ENCODE assay signal across 8 cellular contexts in genomic region chr10:46283945-46284285, GRCh38. TPM values are rescaled to one million over a fixed set of nuclear protein-coding genes. Genes with fewer than 3 reads are reported as not detected.
DNase-seq lines count a peak whose midpoint lies in the region; ATAC-seq and TF ChIP-seq lines count a peak whose summit lies in the region.

No MANE protein-coding gene starts in this region.

- H3K9me3 ChIP-seq in BLaER1 treated with 17β-estradiol and CSF1 and Interleukin-3, amounts not matched to agents 10 nM and 100 nM (replicated peaks in 1 of 11), result no peaks in the 10 kb centered on the region
- no peaks in the 10 kb centered on the region for H3K9me3 ChIP-seq in NT2/D1 (ENCODE audit: insufficient read depth, low read length)
- H3K9me3 ChIP-seq in neuronal stem cell (replicated peaks in 1 of 2; ENCODE audit: control insufficient read depth in 2 of 2, insufficient read depth in 1 of 2, low read depth in 1 of 2, low read length in 2 of 2), result no peaks in the 10 kb centered on the region

- H2AFZ ChIP-seq in neuronal stem cell (ENCODE audit: low read length), result peak overlapping the region; percentile 97

- H2BK120ac ChIP-seq in neuronal stem cell (ENCODE audit: low read depth, low read length), result no peak overlapping the region

- no peak overlapping the region for H2BK5ac ChIP-seq in neuronal stem cell (ENCODE audit: low read length)

- no peak overlapping the region for H4K91ac ChIP-seq in neuronal stem cell (ENCODE audit: low read depth, low read length, poor library complexity)

- peaks cover 0 to 6% (median 0%) of the 10 kb centered on the region in 11 experiments; a peak in 3 of 22 replicates for H4K20me1 ChIP-seq in BLaER1 treated with 17β-estradiol and CSF1 and Interleukin-3, amounts not matched to agents 10 nM and 100 nM

- peak overlapping the region in 7 of 11 experiments; percentile 80 to 85 (median 83); a peak in 11 of 22 replicates for H3K9ac ChIP-seq in BLaER1 treated with 17β-estradiol and CSF1 and Interleukin-3, amounts not matched to agents 10 nM and 100 nM
- peak overlapping the region; percentile 81 for H3K9ac ChIP-seq in NT2/D1 (ENCODE audit: insufficient read length, low read depth)
- no peak overlapping the region for H3K9ac ChIP-seq in neuronal stem cell (ENCODE audit: low read depth, low read length, poor library complexity)

- no peak overlapping the region for H2BK15ac ChIP-seq in neuronal stem cell (ENCODE audit: low read length)

- TF ChIP-seq POLR2A in GM18505 (IDR thresholded peaks at IDR 0.05; ENCODE audit: borderline replicate concordance, extremely low read depth, insufficient read depth, insufficient read length), result no peak

- ATAC-seq in HG03565 (IDR thresholded peaks at IDR 0.05; ENCODE audit: unreplicated experiment), result no peak
- no peak for ATAC-seq in GM18505 (IDR thresholded peaks at IDR 0.05; ENCODE audit: unreplicated experiment)
- no peak for ATAC-seq in GM19455 (IDR thresholded peaks at IDR 0.05; ENCODE audit: unreplicated experiment)

- no peak overlapping the region for H4K8ac ChIP-seq in neuronal stem cell (ENCODE audit: low read depth, low read length)

- no peaks in the 10 kb centered on the region for H3K36me3 ChIP-seq in BLaER1 treated with 17β-estradiol and CSF1 and Interleukin-3, amounts not matched to agents 10 nM and 100 nM
- H3K36me3 ChIP-seq in NT2/D1 (ENCODE audit: insufficient read depth, insufficient read length, low read length) (no peaks in the 10 kb centered on the region), neuronal stem cell (replicated peaks in 1 of 2; ENCODE audit: control insufficient read depth in 2 of 2, insufficient read depth in 2 of 2, low read length in 2 of 2) (no peaks in the 10 kb centered on the region)

- peak overlapping the region; percentile 82 to 99 (median 96) for H3K4me2 ChIP-seq in BLaER1 treated with 17β-estradiol and CSF1 and Interleukin-3, amounts not matched to agents 10 nM and 100 nM
- H3K4me2 ChIP-seq in neuronal stem cell (ENCODE audit: insufficient read depth, low read length, poor library complexity, severe bottlenecking), result no peak overlapping the region

- no peak overlapping the region for H2BK12ac ChIP-seq in neuronal stem cell (ENCODE audit: low read length)

- WGBS in neuronal stem cell (ENCODE audit: extremely low coverage in 2 of 2, insufficient read length in 2 of 2, insufficient replicate concordance in 1 of 2), 2 donors, result no CpG with 5 or more reads among the region's 5 CpGs

- H3K27ac ChIP-seq in BLaER1 treated with 17β-estradiol and CSF1 and Interleukin-3, amounts not matched to agents 10 nM and 100 nM, result no peak overlapping the region
- peak overlapping the region in 50 of 59 donors; percentile 36 to 95 (median 86) for H3K27ac ChIP-seq in dorsolateral prefrontal cortex
- H3K27ac ChIP-seq in neuronal stem cell (replicated peaks; ENCODE audit: low read length), result no peak overlapping the region

- H3K79me1 ChIP-seq in neuronal stem cell (ENCODE audit: low read depth, low read length), result no peaks in the 10 kb centered on the region

- DNase-seq in NT2/D1 (ENCODE audit: low read depth, low spot score) (no peak), dorsolateral prefrontal cortex (peak in 1 of 10 donors; percentile 21), neuronal stem cell (ENCODE audit: low spot score) (no peak)
- DNase-seq in activated CD4-positive, CD25-positive, alpha-beta regulatory T cell treated with anti-CD3 and anti-CD28 coated beads, Interleukin-2, amount 50 U/mL, for 72 hours, result no peak

- no peak for TF ChIP-seq CTCF in dorsolateral prefrontal cortex (IDR thresholded peaks at IDR 0.05 in 54 of 56, conservative IDR thresholded peaks at IDR 0.05 in 2 of 56; ENCODE audit: low read depth in 1 of 56, partially characterized antibody in 56 of 56)

- H3K18ac ChIP-seq in neuronal stem cell (ENCODE audit: low read length), result no peak overlapping the region

- H3K4ac ChIP-seq in neuronal stem cell (ENCODE audit: low read length), result no peak overlapping the region

- H3K27me3 ChIP-seq in BLaER1 treated with 17β-estradiol and CSF1 and Interleukin-3, amounts not matched to agents 10 nM and 100 nM, result peaks cover 39 to 64% (median 58%) of the 10 kb centered on the region in 11 experiments
- H3K27me3 ChIP-seq in NT2/D1 (ENCODE audit: insufficient read depth, insufficient read length) (peaks cover 25% of the 10 kb centered on the region), dorsolateral prefrontal cortex (no peaks in the 10 kb centered on the region), neuronal stem cell (ENCODE audit: control insufficient read depth in 3 of 3, insufficient read depth in 3 of 3, low read depth in 1 of 3, low read length in 3 of 3) (peaks cover 24 to 62% (median 56%) of the 10 kb centered on the region in 3 experiments)

- peak overlapping the region; percentile 67 to 82 (median 74); a peak in 18 of 20 replicates for H3K4me3 ChIP-seq in BLaER1 treated with 17β-estradiol and CSF1 and Interleukin-3, amounts not matched to agents 10 nM and 100 nM
- H3K4me3 ChIP-seq in NT2/D1 (ENCODE audit: insufficient read length, low read depth) (peak overlapping the region; percentile 55), dorsolateral prefrontal cortex (peak overlapping the region; percentile 41 to 93 (median 75)), neuronal stem cell (ENCODE audit: low read length in 2 of 2) (no peak overlapping the region)

- no peak overlapping the region for H2AK5ac ChIP-seq in neuronal stem cell (ENCODE audit: low read depth, low read length)

- intact Hi-C loops in dorsolateral prefrontal cortex (cut with DNase I), result loop anchor here in 1 of 2 donors (10.0 kb wide), 1 partner anchor 51 kb away; no protein-coding TSS in a partner anchor

- H3K14ac ChIP-seq in neuronal stem cell (ENCODE audit: low read length), result no peak overlapping the region

- H3K4me1 ChIP-seq in BLaER1 treated with 17β-estradiol and CSF1 and Interleukin-3, amounts not matched to agents 10 nM and 100 nM, result peaks cover 13 to 34% (median 26%) of the 10 kb centered on the region in 10 experiments
- H3K4me1 ChIP-seq in NT2/D1 (ENCODE audit: insufficient read depth, insufficient read length) (peaks cover 5% of the 10 kb centered on the region), neuronal stem cell (ENCODE audit: control insufficient read depth in 2 of 2, insufficient read depth in 1 of 2, low read depth in 1 of 2, low read length in 2 of 2) (peaks cover 0 to 5% of the 10 kb centered on the region in 2 donors)

- no peak overlapping the region for H3K23ac ChIP-seq in neuronal stem cell (ENCODE audit: low read depth, low read length, poor library complexity)

RNA-seq across cellular contexts. Expression of gene ANTXRL, which starts 2.9 kb away (rescaled TPM):
- 1 to 10 TPM in 1 of 120 experiments, under 1 TPM in 16, not detected in 103; 0.14 to 1.5 (median 0.30) TPM for total RNA-seq in dorsolateral prefrontal cortex
- not detected for polyA plus RNA-seq in neuronal stem cell (2013, experiment 1 of 2)
- polyA plus RNA-seq in neuronal stem cell (2013, experiment 2 of 2), result not detected

Comparison
In these comparisons a context has a peak if more than half of its experiments do, and no peak if none do; other contexts are left out.
1. H3K27ac ChIP-seq: peak in dorsolateral prefrontal cortex (50 of 59); none in BLaER1 treated with 17β-estradiol and CSF1 and Interleukin-3, amounts not matched to agents 10 nM and 100 nM (0 of 11) and neuronal stem cell (single experiment).
2. H3K4me3 ChIP-seq: peak in BLaER1 treated with 17β-estradiol and CSF1 and Interleukin-3, amounts not matched to agents 10 nM and 100 nM (10 of 10), NT2/D1 (single experiment) and dorsolateral prefrontal cortex (59 of 59); none in neuronal stem cell (0 of 2).